In the genomic region with DNA sequence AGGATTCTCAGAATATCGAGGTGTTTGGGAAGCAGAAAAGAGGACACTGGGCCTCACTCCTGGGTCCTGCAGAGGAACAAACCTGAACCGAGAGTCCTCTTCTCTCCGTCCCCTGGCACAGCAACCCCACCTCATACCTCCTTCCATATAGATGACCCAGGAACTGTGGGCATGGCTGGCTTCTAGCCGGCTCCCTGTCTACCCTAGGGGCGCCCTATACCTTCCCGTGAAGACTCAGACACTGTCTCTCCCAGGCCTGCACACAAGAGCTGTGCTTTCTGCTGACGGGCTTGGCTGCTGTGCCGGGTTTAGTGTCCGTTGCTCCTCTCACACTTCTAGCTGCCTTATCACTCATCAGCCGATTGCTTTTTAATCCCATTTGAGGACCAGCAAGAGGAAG, we compare ENCODE assay signal across 18 cellular contexts. TPM values are rescaled to one million over a fixed set of nuclear protein-coding genes. Genes with fewer than 3 reads are reported as not detected.
DNase-seq lines count a peak whose midpoint lies in the region; FAIRE-seq and TF ChIP-seq lines count a peak whose summit lies in the region.
"Had no signal": no experiment of that assay in that cellular context is flagged by ENCODE, and none has a peak within 500 bp of the region (broad histone marks: within the 10 kb centered on the region; RNA-seq: fewer than 3 reads in every experiment).

No MANE protein-coding gene starts in this region.

- H3K18ac ChIP-seq in H9 (ENCODE audit: insufficient read length, low read depth, low read length), result no peak overlapping the region

- peaks cover 59 to 93% (median 81%) of the 10 kb centered on the region in 3 experiments for H3K36me3 Mint-ChIP-seq in H9 (ENCODE audit: insufficient read depth in 1 of 3, low read depth in 3 of 3)
- H3K36me3 Mint-ChIP-seq in astrocyte (ENCODE audit: low read depth, unreplicated experiment), result peaks cover 21% of the 10 kb centered on the region
- H3K36me3 Mint-ChIP-seq in neural crest cell (ENCODE audit: low read depth), result peaks cover 24% of the 10 kb centered on the region
- H3K36me3 Mint-ChIP-seq in chondrocyte (ENCODE audit: low read depth), result peaks cover 29% of the 10 kb centered on the region
- peaks cover 19 to 44% (median 27%) of the 10 kb centered on the region in 3 donors for H3K36me3 Mint-ChIP-seq in immature natural killer cell

- no CpG with 5 or more reads among the region's 10 CpGs for WGBS in H9 (ENCODE audit: extremely low coverage, insufficient read length, low lambda C conversion rate)

- H2BK15ac ChIP-seq in H9 (ENCODE audit: low read depth, low read length), result no peak overlapping the region

- no peak overlapping the region for H3T11ph ChIP-seq in H9 (ENCODE audit: low read length)

- H4K20me1 ChIP-seq in H9 (ENCODE audit: control insufficient read depth, insufficient read depth, insufficient read length), result no peaks in the 10 kb centered on the region
- peaks cover 20% of the 10 kb centered on the region for H4K20me1 ChIP-seq in astrocyte (ENCODE audit: insufficient read depth, low read length)

- H2BK5ac ChIP-seq in H9 (ENCODE audit: insufficient read length, low read length), result no peak overlapping the region

- H3K79me1 ChIP-seq in H9 (ENCODE audit: insufficient read depth, low read depth, low read length, poor library complexity, severe bottlenecking), result no peaks in the 10 kb centered on the region

- H4K8ac ChIP-seq in H9 (replicated peaks; ENCODE audit: insufficient read length, low read depth, low read length), result no peak overlapping the region

- H3K9me3 ChIP-seq in AG04450 (ENCODE audit: control insufficient read depth, insufficient read depth, low read length) (no peaks in the 10 kb centered on the region), H9 (ENCODE audit: control insufficient read depth, low read depth, low read length) (no peaks in the 10 kb centered on the region), astrocyte (ENCODE audit: insufficient read depth, low read depth, low read length) (no peaks in the 10 kb centered on the region)

- H3K27me3 ChIP-seq in AG04450 (ENCODE audit: control insufficient read depth, insufficient read depth, low read length), result no peaks in the 10 kb centered on the region
- H3K27me3 ChIP-seq in H9 (ENCODE audit: insufficient read depth, low read length), result no peaks in the 10 kb centered on the region
- H3K27me3 ChIP-seq in astrocyte (ENCODE audit: insufficient read depth, low read length), result no peaks in the 10 kb centered on the region

- H3K36me3 ChIP-seq in astrocyte (ENCODE audit: insufficient read depth, low read length), result peaks cover 40% of the 10 kb centered on the region

- FAIRE-seq in astrocyte (lab: Jason Lieb, UNC), result no peak
- FAIRE-seq: H1 had no signal

- no peak overlapping the region for H2AFZ ChIP-seq in H9 (ENCODE audit: low read length)
- H2AFZ ChIP-seq in astrocyte (ENCODE audit: low read depth, low read length), result no peak overlapping the region

- no peaks in the 10 kb centered on the region for H3K23me2 ChIP-seq in H9 (ENCODE audit: insufficient read length, low read depth, low read length, poor library complexity, severe bottlenecking)

- DNase-seq in AG04450 (ENCODE audit: low read depth, low spot score) (no peak), H9 (no peak), astrocyte (ENCODE audit: low read depth) (no peak), neural crest cell (ENCODE audit: low read depth, low spot score) (no peak), chondrocyte (ENCODE audit: low spot score) (no peak), immature natural killer cell (no peak)
- DNase-seq in activated CD4-positive, CD25-positive, alpha-beta regulatory T cell (lab: John Stamatoyannopoulos, UW), result no peak
- DNase-seq: ACHN, NCI-H1092, NCI-H1436 treated with DMSO at 0.1 percent for 48 hours, NCI-H2029, NCI-H2171 treated with DMSO at 0.1 percent for 48 hours, NCI-H446 treated with DMSO at 0.1 percent for 48 hours, NCI-H748 treated with DMSO at 0.1 percent for 48 hours, PC-3, RPMI8226, SIG-M5 had no signal

- H3K4ac ChIP-seq in H9 (ENCODE audit: low read depth, low read length), result no peak overlapping the region

- H3K27me3 Mint-ChIP-seq in H9 (ENCODE audit: low read depth) (no peaks in the 10 kb centered on the region), astrocyte (ENCODE audit: low read depth, unreplicated experiment) (no peaks in the 10 kb centered on the region), neural crest cell (ENCODE audit: low read depth) (no peaks in the 10 kb centered on the region), chondrocyte (ENCODE audit: low read depth) (no peaks in the 10 kb centered on the region), immature natural killer cell (ENCODE audit: low read depth in 3 of 3) (peaks cover 0 to 7% (median 0%) of the 10 kb centered on the region in 3 donors)

- H4K91ac ChIP-seq in H9 (ENCODE audit: insufficient read length, low read depth, low read length), result no peak overlapping the region

- no peak overlapping the region for H2BK20ac ChIP-seq in H9 (ENCODE audit: low read depth, low read length, poor library complexity, severe bottlenecking)

- no peak overlapping the region for H4K5ac ChIP-seq in H9 (ENCODE audit: insufficient read length, low read depth, low read length)

- H3K4me2 ChIP-seq in H9 (ENCODE audit: insufficient read depth, insufficient read length, low read length), result no peak overlapping the region
- H3K4me2 ChIP-seq in astrocyte (ENCODE audit: low read length), result no peak overlapping the region

- H3K9ac ChIP-seq in H9 (ENCODE audit: extremely low read depth, insufficient read length, low read length) (no peak overlapping the region), astrocyte (ENCODE audit: low read length) (no peak overlapping the region)

- H3K4me1 Mint-ChIP-seq in H9 (no peaks in the 10 kb centered on the region), astrocyte (ENCODE audit: low read depth, unreplicated experiment) (peaks cover 6% of the 10 kb centered on the region), neural crest cell (no peaks in the 10 kb centered on the region), chondrocyte (ENCODE audit: low read depth) (no peaks in the 10 kb centered on the region), immature natural killer cell (peaks cover 0 to 4% of the 10 kb centered on the region in 2 donors)

- H2AK5ac ChIP-seq in H9 (ENCODE audit: insufficient read length, low read length), result no peak overlapping the region

- H3K9me3 Mint-ChIP-seq in H9 (no peaks in the 10 kb centered on the region; a peak in 1 of 5 replicates), astrocyte (ENCODE audit: unreplicated experiment) (no peaks in the 10 kb centered on the region), neural crest cell (no peaks in the 10 kb centered on the region), chondrocyte (ENCODE audit: low read depth) (no peaks in the 10 kb centered on the region), immature natural killer cell (no peaks in the 10 kb centered on the region)

- H3K4me3 ChIP-seq in AG04450 (ENCODE audit: low read depth, low read length) (no peak overlapping the region), astrocyte (ENCODE audit: insufficient read depth, low read depth, low read length) (no peak overlapping the region)

- no peak overlapping the region for H2BK12ac ChIP-seq in H9 (ENCODE audit: insufficient read length, low read depth, low read length)

- POLR2A ChIA-PET in AG04450 (lab: Yijun Ruan, JAX), result interaction anchor here (0.9 to 1.5 kb wide), 2 partner anchors 8 to 46 kb away, joined by 5 read pairs; partner anchors contain the start of gene CRISPLD2

- peak overlapping the region; percentile 47 for H3K27ac ChIP-seq in AG04450 (ENCODE audit: low read depth, low read length)
- H3K27ac ChIP-seq in H9 (ENCODE audit: insufficient read length, low read depth, low read length), result no peak overlapping the region
- H3K27ac ChIP-seq in astrocyte (ENCODE audit: low read depth, low read length), result no peak overlapping the region

- H3K79me2 ChIP-seq in H9 (ENCODE audit: insufficient read depth, low read length) (no peaks in the 10 kb centered on the region), astrocyte (ENCODE audit: insufficient read depth, low read length) (peaks cover 23% of the 10 kb centered on the region)

- H3K56ac ChIP-seq in H9 (ENCODE audit: insufficient read length, low read depth, low read length), result no peak overlapping the region

- no peak for TF ChIP-seq CTCF in AG04450 (IDR thresholded peaks at IDR 0.05; ENCODE audit: low read depth, low read length)
- TF ChIP-seq CTCF in H9 (conservative IDR thresholded peaks at IDR 0.05), result 0 out of 3 replicates have a peak, but pooled peaks have one; percentile 20
- no peak for TF ChIP-seq CTCF in astrocyte (IDR thresholded peaks at IDR 0.05; ENCODE audit: insufficient read depth, low read depth, low read length)
- no peak for TF ChIP-seq CTCF in neural crest cell (conservative IDR thresholded peaks at IDR 0.05)
- no peak for TF ChIP-seq CTCF in chondrocyte (IDR thresholded peaks at IDR 0.05)

- H3K27ac Mint-ChIP-seq in H9, result no peak overlapping the region
- peak overlapping the region; percentile 41 for H3K27ac Mint-ChIP-seq in astrocyte (ENCODE audit: unreplicated experiment)
- H3K27ac Mint-ChIP-seq in neural crest cell (ENCODE audit: unreplicated experiment), result peak overlapping the region; percentile 27
- no peak overlapping the region for H3K27ac Mint-ChIP-seq in chondrocyte (ENCODE audit: unreplicated experiment)
- H3K27ac Mint-ChIP-seq in immature natural killer cell, result no peak overlapping the region

- H3K14ac ChIP-seq in H9 (ENCODE audit: insufficient read depth, low read length), result no peak overlapping the region

- no peaks in the 10 kb centered on the region for H3K4me1 ChIP-seq in H9 (ENCODE audit: insufficient read depth, low read length)
- peaks cover 4% of the 10 kb centered on the region for H3K4me1 ChIP-seq in astrocyte (ENCODE audit: insufficient read depth, low read length)

- no peak overlapping the region for H2BK120ac ChIP-seq in H9 (ENCODE audit: low read depth, low read length, poor library complexity, severe bottlenecking)

- H3K23ac ChIP-seq in H9 (ENCODE audit: insufficient read length, low read depth, low read length), result no peak overlapping the region

- CTCF ChIA-PET in AG04450 (lab: Charles Lee), result interaction anchor here (1.3 kb wide), 1 partner anchor 197 kb away, joined by 3 read pairs; no protein-coding TSS in a partner anchor

- no peak overlapping the region for H3K4me3 Mint-ChIP-seq in H9
- H3K4me3 Mint-ChIP-seq in astrocyte (ENCODE audit: unreplicated experiment), result no peak overlapping the region
- H3K4me3 Mint-ChIP-seq in neural crest cell, result no peak overlapping the region
- no peak overlapping the region for H3K4me3 Mint-ChIP-seq in chondrocyte (ENCODE audit: unreplicated experiment)
- no peak overlapping the region for H3K4me3 Mint-ChIP-seq in immature natural killer cell

RNA-seq across cellular contexts. Expression of gene CRISPLD2, which starts 46.5 kb away (rescaled TPM):
- polyA plus RNA-seq in AG04450 (2011; rRNA removed) (91.5 and 103 TPM in 2 replicates), immature natural killer cell (under 1 TPM; 0.05 to 0.24 (median 0.09) TPM)
- polyA minus RNA-seq in AG04450 (2011; rRNA and poly(A)+ RNA removed), result 186 and 231 TPM in 2 replicates
- total RNA-seq in H9 (2021) (2.1 and 2.3 TPM in 2 replicates), astrocyte (1.8 and 2.4 TPM in 2 replicates), neural crest cell (0.61 and 0.71 TPM in 2 replicates), chondrocyte (1.7 to 12.1 TPM (median 11.7 TPM) in 3 replicates)

Comparison
In these comparisons a context has a peak if more than half of its experiments do, and no peak if none do; other contexts are left out.
1. H3K27ac Mint-ChIP-seq: peak in astrocyte (single experiment) and neural crest cell (single experiment); none in H9 (0 of 3), chondrocyte (single experiment) and immature natural killer cell (0 of 6).